In genomic region chr11:134244593-134244992, GRCh38 we compare ENCODE assay signal across 8 cellular contexts. TPM values are rescaled to one million over a fixed set of nuclear protein-coding genes. Genes with fewer than 3 reads are reported as not detected.
A peak's percentile ranks its signal among the peaks of the same experiment; 100 is the strongest.
DNase-seq lines count a peak whose midpoint lies in the region; ATAC-seq and TF ChIP-seq lines count a peak whose summit lies in the region.

No MANE protein-coding gene starts in this region.

- no peak overlapping the region for H3K27ac Mint-ChIP-seq in CD4-positive, CD25-positive, alpha-beta regulatory T cell
- H3K27ac Mint-ChIP-seq in WTC11 (no peak overlapping the region), immature natural killer cell (peak overlapping the region in 1 of 6 donors; percentile 53)

- peaks cover 0 to 10% (median 9%) of the 10 kb centered on the region in 4 donors for H3K4me1 Mint-ChIP-seq in CD4-positive, CD25-positive, alpha-beta regulatory T cell
- H3K4me1 Mint-ChIP-seq in WTC11 (peaks cover 8% of the 10 kb centered on the region), immature natural killer cell (peaks cover 0 to 4% of the 10 kb centered on the region in 2 donors)

- no peaks in the 10 kb centered on the region for H3K27me3 ChIP-seq in CD4-positive, CD25-positive, alpha-beta regulatory T cell (ENCODE audit: control insufficient read depth, insufficient read depth, low read length)

- POLR2A ChIA-PET in WTC11 (lab: Charles Lee) = no interaction called here

- H3K27me3 Mint-ChIP-seq in CD4-positive, CD25-positive, alpha-beta regulatory T cell = no peaks in the 10 kb centered on the region
- no peaks in the 10 kb centered on the region for H3K27me3 Mint-ChIP-seq in WTC11 (ENCODE audit: low read depth)
- H3K27me3 Mint-ChIP-seq in immature natural killer cell (ENCODE audit: low read depth in 3 of 3) = peaks cover 0 to 2% (median 0%) of the 10 kb centered on the region in 3 donors

- H3K36me3 Mint-ChIP-seq in CD4-positive, CD25-positive, alpha-beta regulatory T cell = peaks cover 43% of the 10 kb centered on the region
- peaks cover 41% of the 10 kb centered on the region for H3K36me3 Mint-ChIP-seq in WTC11
- H3K36me3 Mint-ChIP-seq in immature natural killer cell = peaks cover 24 to 67% (median 45%) of the 10 kb centered on the region in 3 donors

- CTCF ChIA-PET in WTC11 (lab: Charles Lee) = interaction anchor here (0.6 to 2.5 kb wide), 6 partner anchors 9 to 105 kb away, joined by 3 to 13 read pairs (median 5); partner anchors contain the start of genes ACAD8, NCAPD3, THYN1 and VPS26B

- no peak overlapping the region for H3K4me3 ChIP-seq in CD4-positive, CD25-positive, alpha-beta regulatory T cell (ENCODE audit: low read depth, low read length)

- no peak overlapping the region for H3K4me3 Mint-ChIP-seq in CD4-positive, CD25-positive, alpha-beta regulatory T cell
- no peak overlapping the region for H3K4me3 Mint-ChIP-seq in WTC11
- H3K4me3 Mint-ChIP-seq in immature natural killer cell = no peak overlapping the region

- DNase-seq in CD4-positive, CD25-positive, alpha-beta regulatory T cell = peak in 2 of 3 donors; percentile 25 to 46
- DNase-seq in WTC11 (ENCODE audit: low spot score) (no peak), immature natural killer cell (peak in 2 of 3 donors; percentile 31 to 38), NCI-H748 treated with DMSO at 0.1 percent for 48 hours (lab: John Stamatoyannopoulos, UW) (no peak), GOT3 (lab: John Stamatoyannopoulos, UW) (no peak), GM19238 (ENCODE audit: insufficient read length, low spot score) (no peak)

- H3K4me1 ChIP-seq in CD4-positive, CD25-positive, alpha-beta regulatory T cell (ENCODE audit: control insufficient read depth, insufficient read depth, low read length, poor library complexity, severe bottlenecking) = no peaks in the 10 kb centered on the region

- no peak overlapping the region for H3K27ac ChIP-seq in CD4-positive, CD25-positive, alpha-beta regulatory T cell (ENCODE audit: insufficient read depth, low read length, poor library complexity, severe bottlenecking)

- no peaks in the 10 kb centered on the region for H3K9me3 ChIP-seq in CD4-positive, CD25-positive, alpha-beta regulatory T cell (ENCODE audit: control insufficient read depth in 2 of 2, low read length in 2 of 2)

- no peaks in the 10 kb centered on the region for H3K9me3 Mint-ChIP-seq in CD4-positive, CD25-positive, alpha-beta regulatory T cell
- no peaks in the 10 kb centered on the region for H3K9me3 Mint-ChIP-seq in WTC11
- H3K9me3 Mint-ChIP-seq in immature natural killer cell = no peaks in the 10 kb centered on the region

- no peak for TF ChIP-seq CTCF in WTC11 (IDR thresholded peaks at IDR 0.05)

- ATAC-seq in CD4-positive, CD25-positive, alpha-beta regulatory T cell (ENCODE audit: low read depth in 2 of 2) = peak in 1 of 2 donors; percentile 41
- ATAC-seq in GM19023 (IDR thresholded peaks at IDR 0.05; ENCODE audit: unreplicated experiment) (peak; percentile 81), HG03175 (IDR thresholded peaks at IDR 0.05; ENCODE audit: unreplicated experiment) (peak; percentile 90), WTC11 (peak; percentile 83)

- H3K36me3 ChIP-seq in CD4-positive, CD25-positive, alpha-beta regulatory T cell (ENCODE audit: control insufficient read depth, insufficient read depth, low read length) = peaks cover 95% of the 10 kb centered on the region

TF ChIP-seq in WTC11, 78 proteins besides CTCF, POLR2A, EP300 and RAD21:
- TF ChIP-seq RORB (CRISPR knock-in tag; IDR thresholded peaks at IDR 0.05) (no peak), PRDM15 (CRISPR knock-in tag; IDR thresholded peaks at IDR 0.05) (0 out of 2 replicates have a peak, but pooled peaks have one; percentile 16)
- TF ChIP-seq, protein P1, sequence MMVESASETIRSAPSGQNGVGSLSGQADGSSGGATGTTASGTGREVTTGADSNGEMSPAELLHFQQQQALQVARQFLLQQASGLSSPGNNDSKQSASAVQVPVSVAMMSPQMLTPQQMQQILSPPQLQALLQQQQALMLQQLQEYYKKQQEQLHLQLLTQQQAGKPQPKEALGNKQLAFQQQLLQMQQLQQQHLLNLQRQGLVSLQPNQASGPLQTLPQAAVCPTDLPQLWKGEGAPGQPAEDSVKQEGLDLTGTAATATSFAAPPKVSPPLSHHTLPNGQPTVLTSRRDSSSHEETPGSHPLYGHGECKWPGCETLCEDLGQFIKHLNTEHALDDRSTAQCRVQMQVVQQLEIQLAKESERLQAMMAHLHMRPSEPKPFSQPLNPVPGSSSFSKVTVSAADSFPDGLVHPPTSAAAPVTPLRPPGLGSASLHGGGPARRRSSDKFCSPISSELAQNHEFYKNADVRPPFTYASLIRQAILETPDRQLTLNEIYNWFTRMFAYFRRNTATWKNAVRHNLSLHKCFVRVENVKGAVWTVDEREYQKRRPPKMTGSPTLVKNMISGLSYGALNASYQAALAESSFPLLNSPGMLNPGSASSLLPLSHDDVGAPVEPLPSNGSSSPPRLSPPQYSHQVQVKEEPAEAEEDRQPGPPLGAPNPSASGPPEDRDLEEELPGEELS (CRISPR knock-in tag; IDR thresholded peaks at IDR 0.05) = no peak

RNA-seq across cellular contexts. Expression of gene THYN1, which starts 8.6 kb away (rescaled TPM):
- total RNA-seq in CD4-positive, CD25-positive, alpha-beta regulatory T cell = 35.2 TPM
- polyA plus RNA-seq in CD4-positive, CD25-positive, alpha-beta regulatory T cell = 100 to 1,000 TPM; 138 to 148 (median 144) TPM
- total RNA-seq in WTC11 (2021) = 80.2 to 83.8 TPM (median 82.0 TPM) in 3 replicates
- 100 to 1,000 TPM in 2 of 3 donors, 10 to 100 TPM in 1; 92.7 to 116 (median 106) TPM for polyA plus RNA-seq in immature natural killer cell

RNA-seq across cellular contexts. Expression of gene ACAD8, which starts 8.8 kb away (rescaled TPM):
- 28.7 TPM for total RNA-seq in CD4-positive, CD25-positive, alpha-beta regulatory T cell
- polyA plus RNA-seq in CD4-positive, CD25-positive, alpha-beta regulatory T cell = 10 to 100 TPM; 18.6 to 22.6 (median 19.9) TPM
- 49.4 to 55.2 TPM (median 51.9 TPM) in 3 replicates for total RNA-seq in WTC11 (2021)
- 10 to 100 TPM; 16.3 to 34.4 (median 22.7) TPM for polyA plus RNA-seq in immature natural killer cell

RNA-seq across cellular contexts. Expression of gene VPS26B, which starts 20.1 kb away (rescaled TPM):
- 65.1 TPM for total RNA-seq in CD4-positive, CD25-positive, alpha-beta regulatory T cell
- polyA plus RNA-seq in CD4-positive, CD25-positive, alpha-beta regulatory T cell = 10 to 100 TPM; 43.9 to 61.7 (median 54.3) TPM
- 28.7 to 29.3 TPM (median 29.0 TPM) in 3 replicates for total RNA-seq in WTC11 (2021)
- polyA plus RNA-seq in immature natural killer cell = 100 to 1,000 TPM in 1 of 3 donors, 10 to 100 TPM in 2; 76.2 to 110 (median 78.1) TPM

RNA-seq across cellular contexts. Expression of gene NCAPD3, which starts 20.8 kb away (rescaled TPM):
- 38.2 TPM for total RNA-seq in CD4-positive, CD25-positive, alpha-beta regulatory T cell
- polyA plus RNA-seq in CD4-positive, CD25-positive, alpha-beta regulatory T cell = 10 to 100 TPM; 12.9 to 19.3 (median 14.6) TPM
- total RNA-seq in WTC11 (2021) = 46.5 to 63.0 TPM (median 49.1 TPM) in 3 replicates
- polyA plus RNA-seq in immature natural killer cell = 10 to 100 TPM in 2 of 3 donors, 1 to 10 TPM in 1; 6.9 to 16.7 (median 11.4) TPM

RNA-seq across cellular contexts. Expression of gene GLB1L3, which starts 31.6 kb away (rescaled TPM):
- total RNA-seq in CD4-positive, CD25-positive, alpha-beta regulatory T cell = 2.0 TPM
- polyA plus RNA-seq in CD4-positive, CD25-positive, alpha-beta regulatory T cell = 1 to 10 TPM; 2.1 to 3.0 (median 2.3) TPM
- 34.6 to 50.2 TPM (median 35.9 TPM) in 3 replicates for total RNA-seq in WTC11 (2021)
- polyA plus RNA-seq in immature natural killer cell = not detected

Comparison
In these comparisons a context has a peak if more than half of its experiments do, and no peak if none do; other contexts are left out.
1. DNase-seq: peak in CD4-positive, CD25-positive, alpha-beta regulatory T cell (2 of 3) and immature natural killer cell (2 of 3); none in WTC11 (single experiment), NCI-H748 treated with DMSO at 0.1 percent for 48 hours (single experiment), GOT3 (single experiment) and GM19238 (single experiment).